Comparison of ENCODE assay signal across 21 cellular contexts in genomic region chr22:22019659-22020424, GRCh38.
"Had no signal": no experiment of that assay in that cellular context is flagged by ENCODE, and none has a peak within 500 bp of the region (broad histone marks: within the 10 kb centered on the region; RNA-seq: fewer than 3 reads in every experiment).

No MANE protein-coding gene starts in this region.

- H3K4me3 ChIP-seq: hepatocyte, mucosa of descending colon, spleen, testis, tibial nerve, upper lobe of right lung, vagina had no signal

- H3K9me3 ChIP-seq: mucosa of descending colon, spleen, testis, tibial nerve, upper lobe of right lung, vagina had no signal

- H3K27me3 ChIP-seq: hepatocyte, spleen, testis, tibial nerve, upper lobe of right lung, vagina had no signal

- H3K27ac Mint-ChIP-seq: natural killer cell; stimulated activated naive B cell treated with anti-CD40 and anti-IgM and Interleukin-4, amounts not matched to agents 10 μg/mL and 1 μg/mL and 100 μg/mL, for 72 hours; stimulated activated naive CD8-positive, alpha-beta T cell treated with anti-CD3 and anti-CD28 coated beads, Interleukin-15, amount 100 ng/mL, for 72 hours had no signal

- H3K27me3 Mint-ChIP-seq: stimulated activated naive B cell treated with anti-CD40 and anti-IgM and Interleukin-4, amounts not matched to agents 10 μg/mL and 1 μg/mL and 100 μg/mL, for 72 hours; stimulated activated naive CD8-positive, alpha-beta T cell treated with anti-CD3 and anti-CD28 coated beads, Interleukin-15, amount 100 ng/mL, for 72 hours had no signal

- H2AFZ ChIP-seq: hepatocyte had no signal

- H3K36me3 Mint-ChIP-seq: natural killer cell had no signal

- DNase-seq: dermis blood vessel endothelial cell; erythroblast; foreskin melanocyte; head of caudate nucleus; left colon; mucosa of descending colon; natural killer cell; posterior cingulate gyrus; spleen; stimulated activated CD4-positive, alpha-beta T cell treated with anti-CD3 and anti-CD28 coated beads, Interleukin-15, amount 100 ng/mL, for 24 hours; stimulated activated CD4-positive, alpha-beta T cell treated with anti-CD3 and anti-CD28 coated beads, Interleukin-1b, Interleukin-23, amount 100 ng/mL, for 48 hours; stimulated activated CD4-positive, alpha-beta T cell treated with anti-CD3 and anti-CD28 coated beads, Interleukin-4, amount 100 ng/mL, for 24 hours; stimulated activated naive B cell treated with anti-CD40 and anti-IgM and Interleukin-4, amounts not matched to agents 10 μg/mL and 1 μg/mL and 100 μg/mL, for 72 hours; stimulated activated naive CD8-positive, alpha-beta T cell treated with anti-CD3 and anti-CD28 coated beads, Interleukin-15, amount 100 ng/mL, for 72 hours; testis; upper lobe of right lung had no signal

- H3K4me1 ChIP-seq: testis, tibial nerve, upper lobe of right lung, vagina had no signal

- H3K4me2 ChIP-seq: hepatocyte had no signal

- H3K36me3 ChIP-seq: spleen, tibial nerve, upper lobe of right lung, vagina had no signal

- H3K4me3 Mint-ChIP-seq: natural killer cell; neural crest cell; stimulated activated naive B cell treated with anti-CD40 and anti-IgM and Interleukin-4, amounts not matched to agents 10 μg/mL and 1 μg/mL and 100 μg/mL, for 72 hours; stimulated activated naive CD8-positive, alpha-beta T cell treated with anti-CD3 and anti-CD28 coated beads, Interleukin-15, amount 100 ng/mL, for 72 hours had no signal

- H3K9me3 Mint-ChIP-seq: natural killer cell; neural crest cell; stimulated activated naive B cell treated with anti-CD40 and anti-IgM and Interleukin-4, amounts not matched to agents 10 μg/mL and 1 μg/mL and 100 μg/mL, for 72 hours; stimulated activated naive CD8-positive, alpha-beta T cell treated with anti-CD3 and anti-CD28 coated beads, Interleukin-15, amount 100 ng/mL, for 72 hours had no signal

- H3K4me1 Mint-ChIP-seq: stimulated activated naive CD8-positive, alpha-beta T cell treated with anti-CD3 and anti-CD28 coated beads, Interleukin-15, amount 100 ng/mL, for 72 hours had no signal

- H3K27ac ChIP-seq: hepatocyte, spleen, testis, tibial nerve, upper lobe of right lung, vagina had no signal

- H3K79me2 ChIP-seq: hepatocyte had no signal

- ATAC-seq: left colon; mucosa of descending colon; natural killer cell; sciatic nerve; stimulated activated naive B cell treated with anti-CD40 and anti-IgM and Interleukin-4, amounts not matched to agents 10 μg/mL and 1 μg/mL and 100 μg/mL, for 72 hours; stimulated activated naive CD8-positive, alpha-beta T cell treated with anti-CD3 and anti-CD28 coated beads, Interleukin-15, amount 100 ng/mL, for 72 hours; upper lobe of right lung had no signal
